ENCODE assay signal across 8 cellular contexts in the genomic region with DNA sequence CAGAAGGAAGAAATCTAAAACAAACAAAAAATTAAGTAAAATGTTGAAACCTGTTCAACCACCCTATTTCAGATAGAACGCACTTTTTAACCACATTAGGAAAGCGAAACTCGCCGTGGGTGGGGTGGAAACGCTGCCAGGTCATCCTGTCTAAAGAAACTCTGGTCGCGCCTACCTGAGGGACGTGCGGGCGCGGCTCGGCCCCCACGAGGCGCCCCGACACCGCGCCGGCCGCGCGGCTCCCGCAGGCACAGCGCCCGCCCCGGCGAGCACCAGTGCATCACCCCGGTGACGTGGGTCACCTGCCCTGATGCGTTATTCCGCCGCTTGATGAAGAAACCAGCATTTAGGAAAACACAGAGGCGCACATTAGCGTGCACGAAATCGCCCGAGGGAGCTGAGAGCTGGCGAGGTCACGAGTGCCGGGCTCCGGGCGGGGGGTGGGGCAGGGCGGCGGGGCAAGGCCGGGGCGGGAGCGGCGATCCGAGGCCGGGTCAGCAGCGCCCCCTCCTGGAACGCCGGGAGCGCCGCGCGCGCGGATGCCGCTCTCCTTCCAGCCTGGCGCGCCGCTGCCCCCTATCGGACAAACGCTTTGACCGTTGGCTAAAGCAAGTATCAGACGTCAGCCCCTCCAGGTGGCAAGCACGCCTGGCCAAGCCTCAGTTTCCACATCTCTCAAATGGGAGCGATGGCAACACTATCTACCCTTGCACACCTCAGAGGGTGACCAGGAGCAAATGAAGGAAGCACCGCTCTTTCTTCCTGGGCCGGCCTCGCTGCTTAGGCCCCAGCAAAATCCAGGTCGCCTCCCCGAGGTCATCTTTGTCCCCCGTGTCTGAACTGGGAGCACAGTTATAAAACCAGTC. TPM values are rescaled to one million over a fixed set of nuclear protein-coding genes. Genes with fewer than 3 reads are reported as not detected.
DNase-seq lines count a peak whose midpoint lies in the region; ATAC-seq and TF ChIP-seq lines count a peak whose summit lies in the region.

No MANE protein-coding gene starts in this region.

- 0 out of 2 replicates have a peak, but pooled peaks cover 5% of the 10 kb centered on the region for H3K4me1 Mint-ChIP-seq in WTC11

- DNase-seq in 8988T = peak; percentile 95
- DNase-seq in NCI-H2196 treated with DMSO at 0.1 percent for 48 hours (lab: John Stamatoyannopoulos, UW; ENCODE audit: unreplicated experiment) = peak; percentile 75
- DNase-seq in WTC11 (ENCODE audit: low spot score) = peak; percentile 96
- DNase-seq in cardiac fibroblast (ENCODE audit: low read depth in 2 of 2) = peak; percentile 88 to 92
- DNase-seq in iris pigment epithelial cell (ENCODE audit: low read depth) = peak; percentile 77
- DNase-seq in spleen = peak; percentile 99

- H3K36me3 Mint-ChIP-seq in WTC11 = no peaks in the 10 kb centered on the region

- no peaks in the 10 kb centered on the region for H3K9me3 ChIP-seq in spleen

- H3K27me3 Mint-ChIP-seq in WTC11 (ENCODE audit: low read depth) = peaks cover 15% of the 10 kb centered on the region

- POLR2A ChIA-PET in WTC11 (lab: Charles Lee) = interaction anchor here (0.7 kb wide), 1 partner anchor 54 kb away, joined by 4 read pairs; no protein-coding TSS in a partner anchor

- peaks cover 4 to 31% (median 21%) of the 10 kb centered on the region in 6 donors for H3K4me1 ChIP-seq in spleen

- TF ChIP-seq CTCF in WTC11 (IDR thresholded peaks at IDR 0.05) (peak; percentile 100), cardiac fibroblast (IDR thresholded peaks at IDR 0.05; ENCODE audit: low read depth, low read length) (peak; percentile 89), spleen (IDR thresholded peaks at IDR 0.05 in 8 of 11, conservative IDR thresholded peaks at IDR 0.05 in 3 of 11) (peak; percentile 89 to 100 (median 100))

- H3K4me3 Mint-ChIP-seq in WTC11 = peak overlapping the region; percentile 72

- peak overlapping the region; percentile 69 to 91 (median 85) for H3K27ac ChIP-seq in spleen

- no peak overlapping the region for H3K27ac Mint-ChIP-seq in WTC11

- CTCF ChIA-PET in WTC11 (lab: Charles Lee) = interaction anchor here (0.6 to 6.2 kb wide), 20 partner anchors 15 to 234 kb away, joined by 3 to 159 read pairs (median 6); partner anchors contain the start of genes AP5B1, FIBP, KAT5 and MUS81

- WGBS in spleen, 5 donors = 5 to 24% (median 6%) methylated on average over 21 to 74 of the region's 74 CpGs

- intact Hi-C loops in spleen (cut with DNase I; ENCODE audit: low total_unique reads) = loop anchor here (5.0 to 10.0 kb wide), 3 partner anchors 46 to 191 kb away; partner anchors contain the start of gene KAT5

- ATAC-seq in GM18517 (IDR thresholded peaks at IDR 0.05; ENCODE audit: unreplicated experiment) = peak; percentile 69
- ATAC-seq in HG03097 (IDR thresholded peaks at IDR 0.05; ENCODE audit: low FRiP score, unreplicated experiment) = peak; percentile 80
- ATAC-seq in WTC11 = peak; percentile 87

- peaks cover 0 to 10% (median 0%) of the 10 kb centered on the region in 6 donors for H3K36me3 ChIP-seq in spleen

- no peak for TF ChIP-seq POLR2A in spleen (IDR thresholded peaks at IDR 0.05)

- H3K4me3 ChIP-seq in cardiac fibroblast (replicated peaks in 1 of 2; ENCODE audit: low read depth in 2 of 2, low read length in 2 of 2) (peak overlapping the region; percentile 51 to 68), spleen (peak overlapping the region; percentile 43 to 91 (median 66))

- 0 out of 2 replicates have a peak, but pooled peaks cover 3% of the 10 kb centered on the region for H3K9me3 Mint-ChIP-seq in WTC11

- no peaks in the 10 kb centered on the region for H3K27me3 ChIP-seq in spleen (replicated peaks in 1 of 7)

TF ChIP-seq in WTC11, 78 proteins besides CTCF, POLR2A, EP300 and RAD21 (continues in another document):
- TF ChIP-seq GABPB1 (CRISPR knock-in tag; IDR thresholded peaks at IDR 0.05) (peak; percentile 38; the same call in 1 of the 2 replicates), TEAD4 (CRISPR knock-in tag; IDR thresholded peaks at IDR 0.05) (no peak), FOXP1 (CRISPR knock-in tag; IDR thresholded peaks at IDR 0.05; ENCODE audit: borderline replicate concordance) (0 out of 2 replicates have a peak, but pooled peaks have one; percentile 10), IRF2 (CRISPR knock-in tag; IDR thresholded peaks at IDR 0.05; ENCODE audit: borderline replicate concordance, low read depth) (no peak), ZNF121 (CRISPR knock-in tag; IDR thresholded peaks at IDR 0.05) (peak; percentile 68; the same call in 1 of the 2 replicates), CDX4 (CRISPR knock-in tag; IDR thresholded peaks at IDR 0.05; ENCODE audit: borderline replicate concordance) (no peak), ATF6 (CRISPR knock-in tag; IDR thresholded peaks at IDR 0.05) (no peak), ZNF671 (CRISPR knock-in tag; IDR thresholded peaks at IDR 0.05) (no peak), TP53 (CRISPR knock-in tag; IDR thresholded peaks at IDR 0.05) (no peak), USF1 (CRISPR knock-in tag; IDR thresholded peaks at IDR 0.05) (peak; percentile 16; the same call in 1 of the 2 replicates)
- TF ChIP-seq, protein P1, sequence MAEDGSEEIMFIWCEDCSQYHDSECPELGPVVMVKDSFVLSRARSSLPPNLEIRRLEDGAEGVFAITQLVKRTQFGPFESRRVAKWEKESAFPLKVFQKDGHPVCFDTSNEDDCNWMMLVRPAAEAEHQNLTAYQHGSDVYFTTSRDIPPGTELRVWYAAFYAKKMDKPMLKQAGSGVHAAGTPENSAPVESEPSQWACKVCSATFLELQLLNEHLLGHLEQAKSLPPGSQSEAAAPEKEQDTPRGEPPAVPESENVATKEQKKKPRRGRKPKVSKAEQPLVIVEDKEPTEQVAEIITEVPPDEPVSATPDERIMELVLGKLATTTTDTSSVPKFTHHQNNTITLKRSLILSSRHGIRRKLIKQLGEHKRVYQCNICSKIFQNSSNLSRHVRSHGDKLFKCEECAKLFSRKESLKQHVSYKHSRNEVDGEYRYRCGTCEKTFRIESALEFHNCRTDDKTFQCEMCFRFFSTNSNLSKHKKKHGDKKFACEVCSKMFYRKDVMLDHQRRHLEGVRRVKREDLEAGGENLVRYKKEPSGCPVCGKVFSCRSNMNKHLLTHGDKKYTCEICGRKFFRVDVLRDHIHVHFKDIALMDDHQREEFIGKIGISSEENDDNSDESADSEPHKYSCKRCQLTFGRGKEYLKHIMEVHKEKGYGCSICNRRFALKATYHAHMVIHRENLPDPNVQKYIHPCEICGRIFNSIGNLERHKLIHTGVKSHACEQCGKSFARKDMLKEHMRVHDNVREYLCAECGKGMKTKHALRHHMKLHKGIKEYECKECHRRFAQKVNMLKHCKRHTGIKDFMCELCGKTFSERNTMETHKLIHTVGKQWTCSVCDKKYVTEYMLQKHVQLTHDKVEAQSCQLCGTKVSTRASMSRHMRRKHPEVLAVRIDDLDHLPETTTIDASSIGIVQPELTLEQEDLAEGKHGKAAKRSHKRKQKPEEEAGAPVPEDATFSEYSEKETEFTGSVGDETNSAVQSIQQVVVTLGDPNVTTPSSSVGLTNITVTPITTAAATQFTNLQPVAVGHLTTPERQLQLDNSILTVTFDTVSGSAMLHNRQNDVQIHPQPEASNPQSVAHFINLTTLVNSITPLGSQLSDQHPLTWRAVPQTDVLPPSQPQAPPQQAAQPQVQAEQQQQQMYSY (CRISPR knock-in tag; IDR thresholded peaks at IDR 0.05) = no peak

RNA-seq across cellular contexts. Expression of gene SNX32, which starts 15.7 kb away (rescaled TPM):
- total RNA-seq in WTC11 (2021) (2.2 to 3.4 TPM (median 2.9 TPM) in 3 replicates), spleen (1 to 10 TPM in 2 of 7 donors, under 1 TPM in 3, not detected in 2; 0.22 to 1.2 (median 0.77) TPM)
- polyA plus RNA-seq in spleen = 1 to 10 TPM in 1 of 3 donors, under 1 TPM in 2; 0.45 to 1.5 (median 0.89) TPM

RNA-seq across cellular contexts. Expression of gene OVOL1, which starts 31.2 kb away (rescaled TPM):
- total RNA-seq in WTC11 (2021) (6.8 to 7.7 TPM (median 7.7 TPM) in 3 replicates), spleen (under 1 TPM in 2 of 7 donors, not detected in 5; 0.14 to 0.47 TPM)
- under 1 TPM in 2 of 3 donors, not detected in 1; 0.03 to 0.06 TPM for polyA plus RNA-seq in spleen

RNA-seq across cellular contexts. Expression of gene AP5B1, which starts 37.3 kb away (rescaled TPM):
- 16.5 to 17.7 TPM (median 17.2 TPM) in 3 replicates for total RNA-seq in WTC11 (2021)
- 10 to 100 TPM; 28.9 to 58.9 (median 33.1) TPM for total RNA-seq in spleen
- 10 to 100 TPM in 1 of 3 donors, 1 to 10 TPM in 2; 2.8 to 12.6 (median 3.3) TPM for polyA plus RNA-seq in spleen

RNA-seq across cellular contexts. Expression of gene CFL1, which starts 39.9 kb away (rescaled TPM):
- total RNA-seq in WTC11 (2021) (1,014 to 1,073 TPM (median 1,031 TPM) in 3 replicates), spleen (1,000 to 10,000 TPM in 2 of 7 donors, 100 to 1,000 TPM in 5; 666 to 1,219 (median 868) TPM)
- polyA plus RNA-seq in spleen = 100 to 1,000 TPM; 562 to 869 (median 862) TPM

RNA-seq across cellular contexts. Expression of gene MUS81, which starts 42.2 kb away (rescaled TPM):
- total RNA-seq in WTC11 (2021) (44.9 to 45.9 TPM (median 45.1 TPM) in 3 replicates), spleen (10 to 100 TPM; 54.8 to 77.3 (median 65.5) TPM)
- 10 to 100 TPM; 71.2 to 93.5 (median 89.5) TPM for polyA plus RNA-seq in spleen

Comparison
In these comparisons a context has a peak if more than half of its experiments do, and no peak if none do; other contexts are left out.
1. Peak in every context shown above with its lines: DNase-seq, ATAC-seq, H3K4me3 ChIP-seq and H3K27ac ChIP-seq.